In the genomic region with DNA sequence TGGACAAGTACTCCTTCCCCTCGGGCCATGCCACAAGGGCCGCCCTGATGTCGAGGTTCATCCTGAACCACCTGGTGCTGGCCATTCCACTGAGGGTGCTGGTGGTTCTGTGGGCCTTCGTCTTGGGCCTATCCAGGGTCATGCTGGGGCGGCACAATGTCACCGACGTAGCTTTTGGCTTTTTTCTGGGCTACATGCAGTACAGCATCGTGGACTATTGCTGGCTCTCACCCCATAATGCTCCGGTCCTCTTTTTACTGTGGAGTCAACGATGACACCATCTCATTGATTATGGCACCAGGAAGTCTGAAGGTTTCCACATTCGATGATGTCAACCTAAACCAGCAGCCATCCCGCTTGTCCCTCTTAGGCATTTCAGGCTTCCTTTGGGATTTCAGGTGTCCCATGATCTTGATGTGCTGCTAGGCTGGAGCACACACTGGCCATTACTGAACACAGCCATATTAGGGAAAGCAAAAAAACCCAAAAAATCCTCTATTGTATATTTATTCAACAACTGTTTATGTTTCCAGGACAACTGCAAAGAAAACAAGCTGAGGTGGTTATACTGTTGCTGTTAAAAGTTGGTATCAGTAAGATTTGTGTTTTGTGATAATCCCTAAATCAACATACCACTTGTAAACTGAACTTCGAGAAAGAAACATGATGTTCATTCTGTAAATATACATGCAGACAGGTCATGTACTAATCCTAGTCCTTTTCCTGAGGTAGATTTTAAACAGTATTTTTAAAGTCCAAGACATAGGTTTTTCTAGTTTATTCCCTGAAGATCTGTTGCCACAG, we compare ENCODE assay signal across 1 cellular context.
TF ChIP-seq lines count a peak whose summit lies in the region.

No MANE protein-coding gene starts in this region.

TF ChIP-seq in HCT116, 20 proteins besides CTCF, POLR2A, EP300 and RAD21 (continued from another document):
- TF ChIP-seq, protein P1, sequence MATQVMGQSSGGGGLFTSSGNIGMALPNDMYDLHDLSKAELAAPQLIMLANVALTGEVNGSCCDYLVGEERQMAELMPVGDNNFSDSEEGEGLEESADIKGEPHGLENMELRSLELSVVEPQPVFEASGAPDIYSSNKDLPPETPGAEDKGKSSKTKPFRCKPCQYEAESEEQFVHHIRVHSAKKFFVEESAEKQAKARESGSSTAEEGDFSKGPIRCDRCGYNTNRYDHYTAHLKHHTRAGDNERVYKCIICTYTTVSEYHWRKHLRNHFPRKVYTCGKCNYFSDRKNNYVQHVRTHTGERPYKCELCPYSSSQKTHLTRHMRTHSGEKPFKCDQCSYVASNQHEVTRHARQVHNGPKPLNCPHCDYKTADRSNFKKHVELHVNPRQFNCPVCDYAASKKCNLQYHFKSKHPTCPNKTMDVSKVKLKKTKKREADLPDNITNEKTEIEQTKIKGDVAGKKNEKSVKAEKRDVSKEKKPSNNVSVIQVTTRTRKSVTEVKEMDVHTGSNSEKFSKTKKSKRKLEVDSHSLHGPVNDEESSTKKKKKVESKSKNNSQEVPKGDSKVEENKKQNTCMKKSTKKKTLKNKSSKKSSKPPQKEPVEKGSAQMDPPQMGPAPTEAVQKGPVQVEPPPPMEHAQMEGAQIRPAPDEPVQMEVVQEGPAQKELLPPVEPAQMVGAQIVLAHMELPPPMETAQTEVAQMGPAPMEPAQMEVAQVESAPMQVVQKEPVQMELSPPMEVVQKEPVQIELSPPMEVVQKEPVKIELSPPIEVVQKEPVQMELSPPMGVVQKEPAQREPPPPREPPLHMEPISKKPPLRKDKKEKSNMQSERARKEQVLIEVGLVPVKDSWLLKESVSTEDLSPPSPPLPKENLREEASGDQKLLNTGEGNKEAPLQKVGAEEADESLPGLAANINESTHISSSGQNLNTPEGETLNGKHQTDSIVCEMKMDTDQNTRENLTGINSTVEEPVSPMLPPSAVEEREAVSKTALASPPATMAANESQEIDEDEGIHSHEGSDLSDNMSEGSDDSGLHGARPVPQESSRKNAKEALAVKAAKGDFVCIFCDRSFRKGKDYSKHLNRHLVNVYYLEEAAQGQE (IDR thresholded peaks at IDR 0.05; ENCODE audit: low read depth) = no peak
- TF ChIP-seq MAX (IDR thresholded peaks at IDR 0.05) (0 out of 2 replicates have a peak, but pooled peaks have one; percentile 0), ZNF274 (IDR thresholded peaks at IDR 0.05; ENCODE audit: low read depth, low read length) (no peak), YY1 (IDR thresholded peaks at IDR 0.05; ENCODE audit: extremely low read depth, insufficient replicate concordance, low read depth, low read length) (no peak)
